Comparison of ENCODE assay signal across 23 cellular contexts in genomic region chr1:203899317-203899716, GRCh38.
"Had no signal": no experiment of that assay in that cellular context is flagged by ENCODE, and none has a peak within 500 bp of the region (broad histone marks: within the 10 kb centered on the region; RNA-seq: fewer than 3 reads in every experiment).

No MANE protein-coding gene starts in this region.

- H3K27ac ChIP-seq: coronary artery, esophagus squamous epithelium, heart right ventricle, left ventricle myocardium inferior, neural progenitor cell, prostate gland, right atrium auricular region, sigmoid colon, testis, tibial artery had no signal

- H3K4me3 ChIP-seq: coronary artery, esophagus squamous epithelium, heart right ventricle, left ventricle myocardium inferior, lung, neural progenitor cell, prostate gland, right atrium auricular region, sigmoid colon, tibial artery had no signal

- H3K4me2 ChIP-seq: neural progenitor cell had no signal

- DNase-seq: effector memory CD8-positive, alpha-beta T cell; erythroblast; esophagus squamous epithelium; foreskin melanocyte; glutamatergic neuron; heart right ventricle; hypothalamus; left ventricle myocardium inferior; naive thymus-derived CD4-positive, alpha-beta T cell; sigmoid colon; stimulated activated CD4-positive, alpha-beta T cell treated with anti-CD3 and anti-CD28 coated beads, Interleukin-4, amount 100 ng/mL, for 4 hours; stimulated activated naive CD8-positive, alpha-beta T cell treated with anti-CD3 and anti-CD28 coated beads, Interleukin-15, Interleukin-2, amounts not matched to agents 100 U/mL and 50 U/mL, for 24 hours; substantia nigra; testis; tibial artery had no signal

- ATAC-seq: effector memory CD8-positive, alpha-beta T cell; heart right ventricle; naive thymus-derived CD4-positive, alpha-beta T cell; stimulated activated memory B cell treated with anti-CD40 and anti-IgM and Interleukin-4, amounts not matched to agents 10 μg/mL and 1 μg/mL and 100 μg/mL, for 72 hours; stimulated activated naive CD8-positive, alpha-beta T cell treated with anti-CD3 and anti-CD28 coated beads, Interleukin-15, Interleukin-2, amounts not matched to agents 100 U/mL and 50 U/mL, for 24 hours had no signal

- H3K36me3 ChIP-seq: esophagus squamous epithelium, heart right ventricle, left ventricle myocardium inferior, neural progenitor cell, prostate gland, right atrium auricular region, sigmoid colon, tibial artery had no signal

- FAIRE-seq: endometrium, keratinocyte had no signal

- H3K27me3 ChIP-seq: heart right ventricle, neural progenitor cell, right atrium auricular region, sigmoid colon, testis, tibial artery had no signal

- H3K4me1 ChIP-seq: esophagus squamous epithelium, heart right ventricle, left ventricle myocardium inferior, neural progenitor cell, prostate gland, right atrium auricular region, sigmoid colon, testis, tibial artery had no signal

- H3K9me3 ChIP-seq: prostate gland, testis had no signal
